ENCODE assay signal across 25 cellular contexts in the genomic region with DNA sequence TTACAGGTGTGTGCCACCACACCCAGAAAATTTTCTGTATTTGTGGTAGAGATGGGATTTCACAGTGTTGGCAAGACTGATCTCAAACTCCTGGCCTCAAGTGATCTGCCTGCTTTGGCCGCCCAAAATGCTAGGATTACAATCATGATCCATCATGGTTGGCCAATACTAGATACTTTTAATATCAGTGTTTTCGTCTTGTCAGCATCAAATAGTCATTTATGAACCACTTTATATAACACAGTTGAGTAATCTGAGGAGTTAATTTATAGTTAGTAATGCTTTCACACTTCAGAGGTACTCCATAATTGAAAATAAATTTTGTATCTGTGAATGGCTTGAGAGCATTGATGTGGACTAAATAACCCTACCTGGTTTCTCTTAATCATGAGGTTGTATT.
DNase-seq lines count a peak whose midpoint lies in the region; ATAC-seq, FAIRE-seq and TF ChIP-seq lines count a peak whose summit lies in the region.
"Had no signal": no experiment of that assay in that cellular context is flagged by ENCODE, and none has a peak within 500 bp of the region (broad histone marks: within the 10 kb centered on the region; RNA-seq: fewer than 3 reads in every experiment).

No MANE protein-coding gene starts in this region.

- BruUV-seq in HepG2 (replicated peaks; lab: Mats Ljungman, UMichigan), result no TSS peak
- BruUV-seq in K562 (replicated peaks; lab: Mats Ljungman, UMichigan), result no TSS peak

- WGBS in HepG2 (ENCODE audit: low lambda C conversion rate), result 0% methylated on average over 2 of the region's 2 CpGs
- 77% methylated on average over 2 of the region's 2 CpGs for WGBS in right lobe of liver (ENCODE audit: insufficient coverage, low coverage, low lambda C conversion rate, missing lambda C conversion rate)
- 0% methylated on average over 2 of the region's 2 CpGs for WGBS in K562 (ENCODE audit: insufficient coverage, low coverage, missing lambda C conversion rate)

- H3K4me1 Mint-ChIP-seq in nephron progenitor cell, result no peaks in the 10 kb centered on the region
- no peaks in the 10 kb centered on the region for H3K4me1 Mint-ChIP-seq in effector memory CD8-positive, alpha-beta T cell (ENCODE audit: low read depth in 2 of 2)
- H3K4me1 Mint-ChIP-seq: CD14-positive monocyte; CD4-positive, alpha-beta memory T cell; CD4-positive, CD25-positive, alpha-beta regulatory T cell; CD8-positive, alpha-beta memory T cell had no signal

- TF ChIP-seq EP300 in HepG2 (IDR thresholded peaks at IDR 0.05; ENCODE audit: low read depth in 2 of 2, low read length in 2 of 2) (no peak), HepG2 (CRISPR knock-in tag; IDR thresholded peaks at IDR 0.05; ENCODE audit: borderline replicate concordance) (no peak), K562 (IDR thresholded peaks at IDR 0.05; ENCODE audit: low read length) (no peak)

- no peak for ATAC-seq in HepG2
- ATAC-seq in right lobe of liver, result no peak
- no peak for ATAC-seq in K562
- no peak for ATAC-seq in effector memory CD8-positive, alpha-beta T cell (replicated peaks)
- ATAC-seq: GM12878 had no signal

- no peaks in the 10 kb centered on the region for H3K36me3 Mint-ChIP-seq in nephron progenitor cell (ENCODE audit: low read depth)
- H3K36me3 Mint-ChIP-seq in effector memory CD8-positive, alpha-beta T cell (ENCODE audit: insufficient read depth), result no peaks in the 10 kb centered on the region
- H3K36me3 Mint-ChIP-seq: CD14-positive monocyte; CD4-positive, alpha-beta memory T cell; CD4-positive, CD25-positive, alpha-beta regulatory T cell; CD8-positive, alpha-beta memory T cell had no signal

- no peaks in the 10 kb centered on the region for H3K27me3 Mint-ChIP-seq in nephron progenitor cell (ENCODE audit: low read depth, poor library complexity)
- H3K27me3 Mint-ChIP-seq in effector memory CD8-positive, alpha-beta T cell, result no peaks in the 10 kb centered on the region
- H3K27me3 Mint-ChIP-seq: CD4-positive, alpha-beta memory T cell; CD4-positive, CD25-positive, alpha-beta regulatory T cell; CD8-positive, alpha-beta memory T cell had no signal

- DNase-seq in HepG2 (ENCODE audit: low spot score) (no peak), right lobe of liver (no peak), K562 (ENCODE audit: extremely low read depth in 1 of 4, low spot score in 3 of 4) (no peak), nephron progenitor cell (no peak)
- DNase-seq in effector memory CD8-positive, alpha-beta T cell, result no peak
- DNase-seq: ACHN; BE2C; C1 segment of cervical spinal cord; CD4-positive, alpha-beta memory T cell; CD4-positive, CD25-positive, alpha-beta regulatory T cell; CD8-positive, alpha-beta memory T cell; COR-L47; DMS 273 treated with DMSO at 0.1 percent for 48 hours; DMS153; DMS53; DMS79; DND-41; EL; GDM1 had no signal

- H2AFZ ChIP-seq in HepG2 (ENCODE audit: low read length) (no peak overlapping the region), K562 (ENCODE audit: low read depth, low read length) (no peak overlapping the region)

- CTCF ChIA-PET in HepG2 (lab: Yijun Ruan, JAX; ENCODE audit: low intra/inter-chr PET ratio, low total read pairs) (no interaction called here), K562 (lab: Yijun Ruan, JAX; ENCODE audit: low intra/inter-chr PET ratio) (no interaction called here)

- TF ChIP-seq RAD21 in HepG2 (CRISPR knock-in tag; IDR thresholded peaks at IDR 0.05), result no peak
- no peak for TF ChIP-seq RAD21 in K562 (CRISPR knock-in tag; conservative IDR thresholded peaks at IDR 0.05 in 1 of 2, IDR thresholded peaks at IDR 0.05 in 1 of 2)

- H3K4me2 ChIP-seq in HepG2 (ENCODE audit: low read depth, low read length), result no peak overlapping the region
- H3K4me2 ChIP-seq in K562 (ENCODE audit: insufficient read depth, low read length), result no peak overlapping the region
- H3K4me2 ChIP-seq: BLaER1 had no signal

- no peaks in the 10 kb centered on the region for H3K4me1 ChIP-seq in HepG2 (ENCODE audit: insufficient read depth, low read length)
- no peaks in the 10 kb centered on the region for H3K4me1 ChIP-seq in right lobe of liver
- no peaks in the 10 kb centered on the region for H3K4me1 ChIP-seq in K562 (replicated peaks in 1 of 2; ENCODE audit: control insufficient read depth in 2 of 2, insufficient read depth in 2 of 2, low read length in 2 of 2)
- H3K4me1 ChIP-seq: BLaER1 had no signal

- in situ Hi-C loops in HepG2 (cut with HindIII; ENCODE audit: extremely low pct_ligation_motif_present, low pct_unique_long_range_greater_than_20kb), result no loop called here
- in situ Hi-C loops in K562 (cut with MboI), result no loop called here

- TF ChIP-seq POLR2A in HepG2 (IDR thresholded peaks at IDR 0.05; ENCODE audit: insufficient read depth in 1 of 2, low read depth in 2 of 2, low read length in 2 of 2) (no peak), right lobe of liver (IDR thresholded peaks at IDR 0.05) (no peak), K562 (conservative IDR thresholded peaks at IDR 0.05) (no peak)

- no peaks in the 10 kb centered on the region for H3K9me3 Mint-ChIP-seq in nephron progenitor cell
- peaks cover 3 to 19% of the 10 kb centered on the region in 2 donors for H3K9me3 Mint-ChIP-seq in effector memory CD8-positive, alpha-beta T cell

- H3K27ac Mint-ChIP-seq in nephron progenitor cell, result no peak overlapping the region
- no peak overlapping the region for H3K27ac Mint-ChIP-seq in effector memory CD8-positive, alpha-beta T cell
- H3K27ac Mint-ChIP-seq: CD14-positive monocyte; CD4-positive, alpha-beta memory T cell; CD4-positive, CD25-positive, alpha-beta regulatory T cell; CD8-positive, alpha-beta memory T cell had no signal

- no peaks in the 10 kb centered on the region for H3K79me2 ChIP-seq in HepG2 (ENCODE audit: insufficient read depth, low read length)
- no peaks in the 10 kb centered on the region for H3K79me2 ChIP-seq in K562 (ENCODE audit: control insufficient read depth, insufficient read depth, low read length)

- intact Hi-C loops in HepG2 (cut with micrococcal nuclease; ENCODE audit: unreplicated experiment), result no loop called here
- intact Hi-C loops in right lobe of liver (cut with DNase I), result no loop called here
- intact Hi-C loops in K562 (cut with micrococcal nuclease), result no loop called here

- H3K4me3 ChIP-seq in HepG2 (replicated peaks in 1 of 3; ENCODE audit: insufficient read depth in 1 of 3, low read depth in 2 of 3, low read length in 3 of 3) (no peak overlapping the region), right lobe of liver (no peak overlapping the region), K562 (no peak overlapping the region)
- H3K4me3 ChIP-seq: BLaER1, GM12878 had no signal

- no peaks in the 10 kb centered on the region for H4K20me1 ChIP-seq in HepG2 (ENCODE audit: insufficient read depth, low read length)
- no peaks in the 10 kb centered on the region for H4K20me1 ChIP-seq in K562 (replicated peaks; ENCODE audit: control insufficient read depth, insufficient read depth, low read length)
- H4K20me1 ChIP-seq: BLaER1 had no signal

- no peak overlapping the region for H3K4me3 Mint-ChIP-seq in nephron progenitor cell
- no peak overlapping the region for H3K4me3 Mint-ChIP-seq in effector memory CD8-positive, alpha-beta T cell
- H3K4me3 Mint-ChIP-seq: CD14-positive monocyte; CD4-positive, alpha-beta memory T cell; CD4-positive, CD25-positive, alpha-beta regulatory T cell; CD8-positive, alpha-beta memory T cell had no signal

- no peak for FAIRE-seq in HepG2 (lab: Jason Lieb, UNC)
- FAIRE-seq in K562 (lab: Jason Lieb, UNC), result no peak
- FAIRE-seq: GM12878, GM12892, GM18507 had no signal

- H3K9me3 ChIP-seq in HepG2 (ENCODE audit: low read length) (no peaks in the 10 kb centered on the region), right lobe of liver (no peaks in the 10 kb centered on the region), K562 (replicated peaks; ENCODE audit: control insufficient read depth, insufficient read depth, low read depth, low read length) (no peaks in the 10 kb centered on the region; the same call in 1 of the 2 replicates)
- H3K9me3 ChIP-seq: BE2C, BLaER1 had no signal

- H3K36me3 ChIP-seq in HepG2 (replicated peaks in 1 of 2; ENCODE audit: control insufficient read depth in 1 of 2, insufficient read depth in 2 of 2, low read length in 2 of 2) (no peaks in the 10 kb centered on the region), right lobe of liver (no peaks in the 10 kb centered on the region), K562 (ENCODE audit: control insufficient read depth, insufficient read depth, low read length) (no peaks in the 10 kb centered on the region)
- H3K36me3 ChIP-seq: BE2C, BLaER1 had no signal

- POLR2A ChIA-PET in HepG2 (lab: Yijun Ruan, JAX) (no interaction called here), K562 (lab: Yijun Ruan, JAX) (no interaction called here)

- H3K9ac ChIP-seq in HepG2 (ENCODE audit: insufficient read depth, low read depth, low read length) (no peak overlapping the region), K562 (ENCODE audit: insufficient read depth in 1 of 2, low read depth in 2 of 2, low read length in 2 of 2) (no peak overlapping the region)
- H3K9ac ChIP-seq: BLaER1 had no signal

- no peaks in the 10 kb centered on the region for H3K27me3 ChIP-seq in HepG2 (ENCODE audit: control insufficient read depth in 1 of 2, insufficient read depth in 2 of 2, low read length in 2 of 2)
- H3K27me3 ChIP-seq in right lobe of liver, result no peaks in the 10 kb centered on the region
- H3K27me3 ChIP-seq in K562 (ENCODE audit: control insufficient read depth in 2 of 2, insufficient read depth in 2 of 2, low read length in 2 of 2), result no peaks in the 10 kb centered on the region
- H3K27me3 ChIP-seq: BE2C, BLaER1 had no signal

- no peak overlapping the region for H3K27ac ChIP-seq in HepG2 (ENCODE audit: extremely low read length, insufficient read depth, low read length)
- no peak overlapping the region for H3K27ac ChIP-seq in right lobe of liver
- no peak overlapping the region for H3K27ac ChIP-seq in K562 (ENCODE audit: extremely low read depth, low read depth, low read length)
- H3K27ac ChIP-seq: 22Rv1, BLaER1 had no signal

- no peaks in the 10 kb centered on the region for H3K9me1 ChIP-seq in K562 (ENCODE audit: control insufficient read depth, insufficient read depth, low read length)

- no peak for TF ChIP-seq CTCF in HepG2 (CRISPR knock-in tag; IDR thresholded peaks at IDR 0.05)
- TF ChIP-seq CTCF in right lobe of liver (IDR thresholded peaks at IDR 0.05), result no peak
- TF ChIP-seq CTCF in K562 (IDR thresholded peaks at IDR 0.05 in 2 of 3, conservative IDR thresholded peaks at IDR 0.05 in 1 of 3; ENCODE audit: insufficient read depth in 2 of 3, low read depth in 1 of 3, low read length in 3 of 3), result no peak
- TF ChIP-seq CTCF in nephron progenitor cell (IDR thresholded peaks at IDR 0.05), result no peak

TF ChIP-seq in HepG2, 621 proteins besides CTCF, POLR2A, EP300 and RAD21:
- TF ChIP-seq MAFF (IDR thresholded peaks at IDR 0.05; ENCODE audit: low read depth, low read length) (peak; percentile 90), EED (CRISPR knock-in tag; IDR thresholded peaks at IDR 0.05) (no peak), MAFK (conservative IDR thresholded peaks at IDR 0.05 in 1 of 2, IDR thresholded peaks at IDR 0.05 in 1 of 2; ENCODE audit: low read length in 2 of 2) (peak; percentile 82 to 93)

TF ChIP-seq in K562, 482 proteins besides CTCF, POLR2A, EP300 and RAD21 (continues in another document):
- TF ChIP-seq TARDBP (IDR thresholded peaks at IDR 0.05) (no peak), MBD2 (IDR thresholded peaks at IDR 0.05; ENCODE audit: borderline replicate concordance, low read depth) (no peak), MAFG (tag; conservative IDR thresholded peaks at IDR 0.05) (peak; percentile 50), C11orf30 (IDR thresholded peaks at IDR 0.05; ENCODE audit: low read depth) (peak; percentile 20; the same call in 1 of the 2 replicates)
